ENCODE assay signal across 16 cellular contexts in genomic region chr18:48079885-48080284, GRCh38.
"Had no signal": no experiment of that assay in that cellular context is flagged by ENCODE, and none has a peak within 500 bp of the region (broad histone marks: within the 10 kb centered on the region; RNA-seq: fewer than 3 reads in every experiment).

No MANE protein-coding gene starts in this region.

- H3K4me3 Mint-ChIP-seq: stimulated activated memory B cell treated with anti-CD40 and anti-IgM and Interleukin-4, amounts not matched to agents 10 μg/mL and 1 μg/mL and 100 μg/mL, for 72 hours had no signal

- H3K27ac ChIP-seq: cardiac muscle cell, gastroesophageal sphincter, lower lobe of right lung, pancreas, transverse colon, vagina had no signal

- DNase-seq: activated CD4-positive, alpha-beta T cell treated with anti-CD3 and anti-CD28 coated beads, Interleukin-2, amount 50 U/mL, for 1 hour; activated CD8-positive, alpha-beta memory T cell treated with anti-CD3 and anti-CD28 coated beads for 24 hours; activated naive CD4-positive, alpha-beta T cell; left cardiac atrium; lower lobe of right lung; midbrain; pancreas; stimulated activated CD4-positive, alpha-beta T cell treated with anti-CD3 and anti-CD28 coated beads, Interleukin-2, amount 100 ng/mL, for 48 hours; transverse colon had no signal

- H3K9me3 Mint-ChIP-seq: stimulated activated memory B cell treated with anti-CD40 and anti-IgM and Interleukin-4, amounts not matched to agents 10 μg/mL and 1 μg/mL and 100 μg/mL, for 72 hours had no signal

- H3K4me1 ChIP-seq: gastroesophageal sphincter, lower lobe of right lung, pancreas had no signal

- H3K9me3 ChIP-seq: gastroesophageal sphincter, lower lobe of right lung, pancreas, transverse colon, vagina had no signal

- H3K4me3 ChIP-seq: cardiac muscle cell, gastroesophageal sphincter, lower lobe of right lung, pancreas, transverse colon, vagina had no signal

- FAIRE-seq: astrocyte, colon, endometrium, pancreas had no signal

- H3K36me3 Mint-ChIP-seq: stimulated activated memory B cell treated with anti-CD40 and anti-IgM and Interleukin-4, amounts not matched to agents 10 μg/mL and 1 μg/mL and 100 μg/mL, for 72 hours had no signal

- H3K36me3 ChIP-seq: cardiac muscle cell, gastroesophageal sphincter, lower lobe of right lung, pancreas, transverse colon, vagina had no signal

- H3K27ac Mint-ChIP-seq: stimulated activated memory B cell treated with anti-CD40 and anti-IgM and Interleukin-4, amounts not matched to agents 10 μg/mL and 1 μg/mL and 100 μg/mL, for 72 hours had no signal

- H3K27me3 ChIP-seq: cardiac muscle cell, gastroesophageal sphincter, pancreas, transverse colon, vagina had no signal

- ATAC-seq: gastroesophageal sphincter, left cardiac atrium, lower lobe of right lung, pancreas had no signal

- H3K4me1 Mint-ChIP-seq: stimulated activated memory B cell treated with anti-CD40 and anti-IgM and Interleukin-4, amounts not matched to agents 10 μg/mL and 1 μg/mL and 100 μg/mL, for 72 hours had no signal
